Comparison of ENCODE assay signal across 35 cellular contexts in genomic region chr12:130144256-130144655, GRCh38. TPM values are rescaled to one million over a fixed set of nuclear protein-coding genes. Genes with fewer than 3 reads are reported as not detected.
"Had no signal": no experiment of that assay in that cellular context is flagged by ENCODE, and none has a peak within 500 bp of the region (broad histone marks: within the 10 kb centered on the region; RNA-seq: fewer than 3 reads in every experiment).

No MANE protein-coding gene starts in this region.

- H3K4me3 Mint-ChIP-seq: activated B cell treated with CpG ODN at 0.5 μM for 24 hours; activated CD4-positive, alpha-beta memory T cell treated with anti-CD3 and anti-CD28 coated beads, Interleukin-2, amount 10 ng/mL, durations not matched to agents 7 days and 5 days; activated CD4-positive, alpha-beta T cell treated with anti-CD3 and anti-CD28 coated beads, Interleukin-2, amount 10 ng/mL, durations not matched to agents 24 days and 14 days; activated CD8-positive, alpha-beta memory T cell treated with anti-CD3 and anti-CD28 coated beads, Interleukin-2, amount 10 ng/mL, durations not matched to agents 7 days and 5 days; activated naive CD4-positive, alpha-beta T cell treated with anti-CD3 and anti-CD28 coated beads, Interleukin-2, amount 10 ng/mL, durations not matched to agents 7 days and 5 days; activated naive CD4-positive, alpha-beta T cell treated with anti-CD3 and anti-CD28 coated beads, Interleukin-2, amount 50 U/mL, for 24 hours; activated naive CD8-positive, alpha-beta T cell; activated naive CD8-positive, alpha-beta T cell treated with anti-CD3 and anti-CD28 coated beads, Interleukin-2, amount 10 ng/mL, durations not matched to agents 7 days and 5 days; activated naive CD8-positive, alpha-beta T cell treated with anti-CD3 and anti-CD28 coated beads, Interleukin-2, amount 50 U/mL, for 24 hours; activated T-cell treated with anti-CD3 and anti-CD28 coated beads, Interleukin-2, amount 50 U/mL, for 24 hours; brain; T-helper 1 cell treated with Interleukin-12 subunit alpha and Interleukin-12 subunit beta and Interleukin-4 antibody, amounts not matched to agents 30 μg/mL and 1 μg/mL, for 36 hours; T-helper 2 cell treated with Interferon-gamma antibody and Interleukin-4, amounts not matched to agents 5 μg/mL and 100 μg/mL, for 36 hours had no signal

- H3K36me3 Mint-ChIP-seq: activated CD8-positive, alpha-beta memory T cell treated with anti-CD3 and anti-CD28 coated beads, Interleukin-2, amount 10 ng/mL, durations not matched to agents 7 days and 5 days; activated naive CD4-positive, alpha-beta T cell treated with anti-CD3 and anti-CD28 coated beads, Interleukin-2, amount 10 ng/mL, durations not matched to agents 7 days and 5 days; activated naive CD4-positive, alpha-beta T cell treated with anti-CD3 and anti-CD28 coated beads, Interleukin-2, amount 50 U/mL, for 24 hours; activated naive CD8-positive, alpha-beta T cell; activated naive CD8-positive, alpha-beta T cell treated with anti-CD3 and anti-CD28 coated beads, Interleukin-2, amount 10 ng/mL, durations not matched to agents 7 days and 5 days; brain had no signal

- H3K9me3 ChIP-seq: ascending aorta had no signal

- H3K4me1 ChIP-seq: ascending aorta had no signal

- H3K4me1 Mint-ChIP-seq: activated B cell treated with CpG ODN at 0.5 μM for 24 hours; activated CD4-positive, alpha-beta memory T cell treated with anti-CD3 and anti-CD28 coated beads, Interleukin-2, amount 10 ng/mL, durations not matched to agents 7 days and 5 days; activated CD4-positive, alpha-beta T cell treated with anti-CD3 and anti-CD28 coated beads, Interleukin-2, amount 10 ng/mL, durations not matched to agents 24 days and 14 days; activated CD8-positive, alpha-beta memory T cell treated with anti-CD3 and anti-CD28 coated beads, Interleukin-2, amount 10 ng/mL, durations not matched to agents 7 days and 5 days; activated naive CD4-positive, alpha-beta T cell treated with anti-CD3 and anti-CD28 coated beads, Interleukin-2, amount 10 ng/mL, durations not matched to agents 7 days and 5 days; activated naive CD4-positive, alpha-beta T cell treated with anti-CD3 and anti-CD28 coated beads, Interleukin-2, amount 50 U/mL, for 24 hours; activated naive CD8-positive, alpha-beta T cell treated with anti-CD3 and anti-CD28 coated beads, Interleukin-2, amount 10 ng/mL, durations not matched to agents 7 days and 5 days; activated naive CD8-positive, alpha-beta T cell treated with anti-CD3 and anti-CD28 coated beads, Interleukin-2, amount 50 U/mL, for 24 hours had no signal

- H3K9me3 Mint-ChIP-seq: activated B cell treated with CpG ODN at 0.5 μM for 24 hours; activated CD4-positive, alpha-beta T cell treated with anti-CD3 and anti-CD28 coated beads, Interleukin-2, amount 10 ng/mL, durations not matched to agents 24 days and 14 days; activated naive CD4-positive, alpha-beta T cell treated with anti-CD3 and anti-CD28 coated beads, Interleukin-2, amount 10 ng/mL, durations not matched to agents 7 days and 5 days; activated naive CD4-positive, alpha-beta T cell treated with anti-CD3 and anti-CD28 coated beads, Interleukin-2, amount 50 U/mL, for 24 hours; activated naive CD8-positive, alpha-beta T cell treated with anti-CD3 and anti-CD28 coated beads, Interleukin-2, amount 10 ng/mL, durations not matched to agents 7 days and 5 days; activated naive CD8-positive, alpha-beta T cell treated with anti-CD3 and anti-CD28 coated beads, Interleukin-2, amount 50 U/mL, for 24 hours; activated T-cell treated with anti-CD3 and anti-CD28 coated beads, Interleukin-2, amount 50 U/mL, for 24 hours; activated T-helper 2 cell treated with anti-CD3 and anti-CD28 coated beads, Interferon-gamma antibody, Interleukin-2, Interleukin-4, amounts not matched to agents 10 μg/mL and 5 μg/mL and 100 μg/mL, durations not matched to agents 14 hours and 24 hours and 36 hours; T-helper 1 cell treated with Interleukin-12 subunit alpha and Interleukin-12 subunit beta and Interleukin-4 antibody, amounts not matched to agents 30 μg/mL and 1 μg/mL, for 36 hours; T-helper 2 cell treated with Interferon-gamma antibody and Interleukin-4, amounts not matched to agents 5 μg/mL and 100 μg/mL, for 36 hours had no signal

- ATAC-seq: activated CD8-positive, alpha-beta memory T cell treated with anti-CD3 and anti-CD28 coated beads, Interleukin-2, amount 10 ng/mL, durations not matched to agents 7 days and 5 days; activated naive CD8-positive, alpha-beta T cell treated with anti-CD3 and anti-CD28 coated beads, Interleukin-2, amount 50 U/mL, for 24 hours had no signal

- FAIRE-seq: TTC549 had no signal

- H3K27ac Mint-ChIP-seq: activated B cell treated with CpG ODN at 0.5 μM for 24 hours; activated CD4-positive, alpha-beta memory T cell treated with anti-CD3 and anti-CD28 coated beads, Interleukin-2, amount 10 ng/mL, durations not matched to agents 7 days and 5 days; activated CD4-positive, alpha-beta T cell treated with anti-CD3 and anti-CD28 coated beads, Interleukin-2, amount 10 ng/mL, durations not matched to agents 24 days and 14 days; activated CD8-positive, alpha-beta memory T cell treated with anti-CD3 and anti-CD28 coated beads, Interleukin-2, amount 10 ng/mL, durations not matched to agents 7 days and 5 days; activated naive CD4-positive, alpha-beta T cell treated with anti-CD3 and anti-CD28 coated beads, Interleukin-2, amount 10 ng/mL, durations not matched to agents 7 days and 5 days; activated naive CD4-positive, alpha-beta T cell treated with anti-CD3 and anti-CD28 coated beads, Interleukin-2, amount 50 U/mL, for 24 hours; activated naive CD8-positive, alpha-beta T cell; activated naive CD8-positive, alpha-beta T cell treated with anti-CD3 and anti-CD28 coated beads, Interleukin-2, amount 10 ng/mL, durations not matched to agents 7 days and 5 days; activated naive CD8-positive, alpha-beta T cell treated with anti-CD3 and anti-CD28 coated beads, Interleukin-2, amount 50 U/mL, for 24 hours; activated T-cell treated with anti-CD3 and anti-CD28 coated beads, Interleukin-2, amount 50 U/mL, for 24 hours; activated T-helper 2 cell treated with anti-CD3 and anti-CD28 coated beads, Interferon-gamma antibody, Interleukin-2, Interleukin-4, amounts not matched to agents 10 μg/mL and 5 μg/mL and 100 μg/mL, durations not matched to agents 14 hours and 24 hours and 36 hours; T-helper 1 cell treated with Interleukin-12 subunit alpha and Interleukin-12 subunit beta and Interleukin-4 antibody, amounts not matched to agents 30 μg/mL and 1 μg/mL, for 36 hours; T-helper 2 cell treated with Interferon-gamma antibody and Interleukin-4, amounts not matched to agents 5 μg/mL and 100 μg/mL, for 36 hours had no signal

- H3K36me3 ChIP-seq: ascending aorta had no signal

- H3K27me3 ChIP-seq: ascending aorta had no signal

- H3K4me3 ChIP-seq: ascending aorta had no signal

- DNase-seq: activated B cell treated with CpG ODN at 0.5 μM for 24 hours; activated CD4-positive, alpha-beta memory T cell treated with anti-CD3 and anti-CD28 coated beads, Interleukin-2, amount 10 ng/mL, durations not matched to agents 7 days and 5 days; activated CD4-positive, alpha-beta T cell treated with anti-CD3 and anti-CD28 coated beads for 4 hours; activated CD4-positive, alpha-beta T cell treated with anti-CD3 and anti-CD28 coated beads, Interleukin-2, amount 10 ng/mL, durations not matched to agents 24 days and 14 days; activated CD4-positive, alpha-beta T cell treated with anti-CD3 and anti-CD28 coated beads, Interleukin-2, amount 50 U/mL, for 1 hour; activated CD4-positive, alpha-beta T cell treated with anti-CD3 and anti-CD28 coated beads, Interleukin-2, amount 50 U/mL, for 4 hours; activated CD4-positive, CD25-positive, alpha-beta regulatory T cell treated with anti-CD3 and anti-CD28 coated beads, Interleukin-2, amount 50 U/mL, for 72 hours; activated CD8-positive, alpha-beta memory T cell treated with anti-CD3 and anti-CD28 coated beads for 24 hours; activated CD8-positive, alpha-beta memory T cell treated with anti-CD3 and anti-CD28 coated beads, Interleukin-2, amount 10 ng/mL, durations not matched to agents 7 days and 5 days; activated CD8-positive, alpha-beta memory T cell treated with anti-CD3 and anti-CD28 coated beads, Interleukin-2, amount 50 U/mL, for 48 hours; activated effector memory CD4-positive, alpha-beta T cell treated with Interleukin-2 at 50 U/mL for 16 hours; activated gamma-delta T cell; activated naive CD4-positive, alpha-beta T cell treated with anti-CD3 and anti-CD28 coated beads, Interleukin-2, amount 10 ng/mL, durations not matched to agents 7 days and 5 days; activated naive CD4-positive, alpha-beta T cell treated with Interleukin-2 at 50 U/mL for 16 hours; activated naive CD8-positive, alpha-beta T cell treated with anti-CD3 and anti-CD28 coated beads, Interleukin-2, amount 10 ng/mL, durations not matched to agents 7 days and 5 days; activated naive CD8-positive, alpha-beta T cell treated with anti-CD3 and anti-CD28 coated beads, Interleukin-2, amount 50 U/mL, for 24 hours; activated T-cell treated with anti-CD3 and anti-CD28 coated beads, Interleukin-2, amount 50 U/mL, for 24 hours; activated T-cell treated with anti-CD3 and anti-CD28 coated beads, Interleukin-2, amount 50 U/mL, for 48 hours; amygdala; anterior cingulate cortex; central memory CD4-positive, alpha-beta T cell; SW 1271; T-helper 1 cell; T-helper 2 cell; T-helper 9 cell had no signal

- H3K27ac ChIP-seq: ascending aorta, VCaP had no signal

- H3K27me3 Mint-ChIP-seq: activated CD4-positive, alpha-beta memory T cell treated with anti-CD3 and anti-CD28 coated beads, Interleukin-2, amount 10 ng/mL, durations not matched to agents 7 days and 5 days; activated CD4-positive, alpha-beta T cell treated with anti-CD3 and anti-CD28 coated beads, Interleukin-2, amount 10 ng/mL, durations not matched to agents 24 days and 14 days; activated CD8-positive, alpha-beta memory T cell treated with anti-CD3 and anti-CD28 coated beads, Interleukin-2, amount 10 ng/mL, durations not matched to agents 7 days and 5 days; activated naive CD4-positive, alpha-beta T cell treated with anti-CD3 and anti-CD28 coated beads, Interleukin-2, amount 50 U/mL, for 24 hours; activated naive CD8-positive, alpha-beta T cell; activated naive CD8-positive, alpha-beta T cell treated with anti-CD3 and anti-CD28 coated beads, Interleukin-2, amount 10 ng/mL, durations not matched to agents 7 days and 5 days had no signal

RNA-seq across cellular contexts. Expression of gene FZD10, which starts 18.0 kb away (rescaled TPM):
- total RNA-seq: activated B cell treated with CpG ODN at 0.5 μM for 24 hours; activated CD4-positive, alpha-beta memory T cell treated with anti-CD3 and anti-CD28 coated beads, Interleukin-2, amount 10 ng/mL, durations not matched to agents 7 days and 5 days; activated CD4-positive, alpha-beta T cell treated with anti-CD3 and anti-CD28 coated beads, Interleukin-2, amount 10 ng/mL, durations not matched to agents 24 days and 14 days; activated CD8-positive, alpha-beta memory T cell treated with anti-CD3 and anti-CD28 coated beads, Interleukin-2, amount 10 ng/mL, durations not matched to agents 7 days and 5 days; activated naive CD8-positive, alpha-beta T cell treated with anti-CD3 and anti-CD28 coated beads, Interleukin-2, amount 10 ng/mL, durations not matched to agents 7 days and 5 days; activated T-helper 2 cell treated with anti-CD3 and anti-CD28 coated beads, Interferon-gamma antibody, Interleukin-2, Interleukin-4, amounts not matched to agents 10 μg/mL and 5 μg/mL and 100 μg/mL, durations not matched to agents 14 hours and 24 hours and 36 hours; cardiac septum had no signal
